In the genomic region with DNA sequence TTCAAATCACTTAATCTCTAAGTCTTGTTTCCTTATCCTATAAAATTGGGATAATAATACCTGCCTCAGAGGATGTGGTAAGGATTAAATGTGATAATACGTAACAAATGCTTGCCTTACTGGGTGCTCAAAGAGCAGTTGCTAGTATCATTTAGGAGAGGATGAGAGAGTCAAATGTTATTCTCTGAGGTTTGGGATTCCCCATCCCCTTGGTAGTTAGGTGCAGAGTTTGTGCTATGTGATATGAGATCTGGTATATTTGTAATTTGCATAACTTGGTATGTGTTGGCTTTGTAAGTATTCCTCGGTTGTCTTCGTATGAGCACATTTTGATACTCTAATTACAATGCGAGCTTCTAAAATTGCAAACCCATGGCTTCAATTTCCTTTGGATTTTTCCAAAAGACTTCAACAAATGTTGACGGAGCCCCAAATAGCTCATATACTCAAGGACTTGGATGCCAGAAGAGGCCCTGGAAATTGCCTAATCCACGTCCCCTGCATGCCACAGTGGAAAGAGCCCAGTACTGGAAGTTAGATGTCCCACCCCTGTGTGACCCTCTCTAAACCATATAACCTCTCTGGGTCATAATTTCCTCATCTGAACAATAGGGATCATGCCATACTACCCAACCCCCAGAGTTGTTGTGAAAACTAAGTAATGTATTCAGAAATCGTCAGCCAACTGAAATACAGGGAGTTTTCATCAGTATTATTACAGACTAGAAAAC, we compare ENCODE assay signal across 1 cellular context.
TF ChIP-seq lines count a peak whose summit lies in the region.

No MANE protein-coding gene starts in this region.

TF ChIP-seq in IMR-90, 13 proteins besides CTCF, POLR2A, EP300 and RAD21 (continued from another document):
- TF ChIP-seq RCOR1 (IDR thresholded peaks at IDR 0.05; ENCODE audit: insufficient replicate concordance, low read length) (no peak), CEBPB (IDR thresholded peaks at IDR 0.05; ENCODE audit: low read depth, low read length) (no peak), BHLHE40 (IDR thresholded peaks at IDR 0.05; ENCODE audit: low read depth, low read length) (no peak), FOS (IDR thresholded peaks at IDR 0.05; ENCODE audit: low read depth, low read length) (no peak), MAFK (IDR thresholded peaks at IDR 0.05; ENCODE audit: low read depth, low read length) (no peak), MXI1 (IDR thresholded peaks at IDR 0.05; ENCODE audit: borderline replicate concordance, low read depth, low read length) (no peak), NFE2L2 (IDR thresholded peaks at IDR 0.05; ENCODE audit: low read depth, low read length) (no peak), RFX5 (IDR thresholded peaks at IDR 0.05; ENCODE audit: low read depth, low read length) (no peak), SMC3 (IDR thresholded peaks at IDR 0.05; ENCODE audit: low read depth, low read length) (no peak)
- TF ChIP-seq, protein P1, sequence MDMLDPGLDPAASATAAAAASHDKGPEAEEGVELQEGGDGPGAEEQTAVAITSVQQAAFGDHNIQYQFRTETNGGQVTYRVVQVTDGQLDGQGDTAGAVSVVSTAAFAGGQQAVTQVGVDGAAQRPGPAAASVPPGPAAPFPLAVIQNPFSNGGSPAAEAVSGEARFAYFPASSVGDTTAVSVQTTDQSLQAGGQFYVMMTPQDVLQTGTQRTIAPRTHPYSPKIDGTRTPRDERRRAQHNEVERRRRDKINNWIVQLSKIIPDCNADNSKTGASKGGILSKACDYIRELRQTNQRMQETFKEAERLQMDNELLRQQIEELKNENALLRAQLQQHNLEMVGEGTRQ (IDR thresholded peaks at IDR 0.05; ENCODE audit: low read depth, low read length): no peak
